ENCODE assay signal across 7 cellular contexts in genomic region chr11:42542336-42542735, GRCh38.
"Had no signal": no experiment of that assay in that cellular context is flagged by ENCODE, and none has a peak within 500 bp of the region (broad histone marks: within the 10 kb centered on the region; RNA-seq: fewer than 3 reads in every experiment).

No MANE protein-coding gene starts in this region.

- H3K36me3 Mint-ChIP-seq: IgD-negative memory B cell had no signal

- H3K4me3 Mint-ChIP-seq: IgD-negative memory B cell had no signal

- H3K27ac ChIP-seq: HL-60 had no signal

- ATAC-seq: HepG2, K562 had no signal

- H3K27me3 Mint-ChIP-seq: IgD-negative memory B cell had no signal

- H3K4me3 ChIP-seq: K562 had no signal

- DNase-seq: IMR-90, KBM-7, KG1 had no signal

- H3K4me1 Mint-ChIP-seq: IgD-negative memory B cell had no signal
